Comparison of ENCODE assay signal across 11 cellular contexts in genomic region chr9:89277454-89277853, GRCh38. TPM values are rescaled to one million over a fixed set of nuclear protein-coding genes. Genes with fewer than 3 reads are reported as not detected.
DNase-seq lines count a peak whose midpoint lies in the region; ATAC-seq and TF ChIP-seq lines count a peak whose summit lies in the region.
"Had no signal": no experiment of that assay in that cellular context is flagged by ENCODE, and none has a peak within 500 bp of the region (broad histone marks: within the 10 kb centered on the region; RNA-seq: fewer than 3 reads in every experiment).

No MANE protein-coding gene starts in this region.

- H3K27ac Mint-ChIP-seq in CD14-positive monocyte: no peak overlapping the region
- H3K27ac Mint-ChIP-seq: GM23338 had no signal

- ATAC-seq in HG03280 (IDR thresholded peaks at IDR 0.05; ENCODE audit: unreplicated experiment): no peak
- ATAC-seq: GM23338 had no signal

- peaks cover 6% of the 10 kb centered on the region for H3K4me1 Mint-ChIP-seq in CD14-positive monocyte

- H3K27me3 Mint-ChIP-seq in CD14-positive monocyte (ENCODE audit: low read depth in 3 of 3): peaks cover 2 to 4% (median 2%) of the 10 kb centered on the region in 3 donors

- peaks cover 5 to 17% of the 10 kb centered on the region in 2 donors for H3K4me1 ChIP-seq in thyroid gland

- TF ChIP-seq POLR2A in thyroid gland (IDR thresholded peaks at IDR 0.05): no peak

- DNase-seq in activated T-cell treated with anti-CD3 and anti-CD28 coated beads for 4 hours (peak; percentile 11), NCI-H226 (peak; percentile 49), dedifferentiated amniotic fluid mesenchymal stem cell (ENCODE audit: extremely low spot score) (peak; percentile 24), thyroid gland (peak; percentile 64 to 69), CD14-positive monocyte (ENCODE audit: low spot score) (no peak), NCI-H1105 (lab: John Stamatoyannopoulos, UW) (no peak)
- no peak for DNase-seq in activated T-cell treated with anti-CD3 and anti-CD28 coated beads, Interleukin-2, amount 50 U/mL, for 1 hour
- DNase-seq: MV-4-11, uterus had no signal

- peaks cover 19 to 41% (median 37%) of the 10 kb centered on the region in 7 donors for H3K9me3 Mint-ChIP-seq in CD14-positive monocyte

- no peaks in the 10 kb centered on the region for H3K9me3 ChIP-seq in thyroid gland

- intact Hi-C loops in thyroid gland (cut with DNase I): loop anchor here (5.0 kb wide), 1 partner anchor 685 kb away; no protein-coding TSS in a partner anchor
- intact Hi-C loops in CD14-positive monocyte (cut with micrococcal nuclease): loop anchor here (5.0 kb wide), 2 partner anchors 680 to 685 kb away; no protein-coding TSS in a partner anchor

- peak overlapping the region in 2 of 3 donors; percentile 31 to 60 for H3K27ac ChIP-seq in thyroid gland
- H3K27ac ChIP-seq: uterus had no signal

- no peaks in the 10 kb centered on the region for H3K36me3 Mint-ChIP-seq in CD14-positive monocyte

- no peaks in the 10 kb centered on the region for H3K36me3 ChIP-seq in thyroid gland
- H3K36me3 ChIP-seq: uterus had no signal

- TF ChIP-seq CTCF in thyroid gland (IDR thresholded peaks at IDR 0.05) (no peak), CD14-positive monocyte (IDR thresholded peaks at IDR 0.05) (no peak)

- no peak overlapping the region for H3K4me3 ChIP-seq in thyroid gland (replicated peaks in 1 of 3)
- H3K4me3 ChIP-seq: GM23338, uterus had no signal

- no peak overlapping the region for H3K4me3 Mint-ChIP-seq in CD14-positive monocyte
- H3K4me3 Mint-ChIP-seq: GM23338 had no signal

- H3K27me3 ChIP-seq in thyroid gland: no peaks in the 10 kb centered on the region
- H3K27me3 ChIP-seq: uterus had no signal

RNA-seq across cellular contexts. Expression of gene CKS2, which starts 33.5 kb away (rescaled TPM):
- total RNA-seq in thyroid gland: 10 to 100 TPM in 2 of 4 donors, 1 to 10 TPM in 2; 2.8 to 16.3 (median 11.2) TPM
- polyA plus RNA-seq in CD14-positive monocyte: 10 to 100 TPM; 12.3 to 14.5 TPM

RNA-seq across cellular contexts. Expression of gene SECISBP2, which starts 40.8 kb away (rescaled TPM):
- 100 to 1,000 TPM in 1 of 4 donors, 10 to 100 TPM in 3; 77.1 to 110 (median 90.6) TPM for total RNA-seq in thyroid gland
- polyA plus RNA-seq in CD14-positive monocyte: 1 to 10 TPM; 8.6 to 9.8 TPM

Comparison
In these comparisons a context has a peak if more than half of its experiments do, and no peak if none do; other contexts are left out.
1. DNase-seq: peak in activated T-cell treated with anti-CD3 and anti-CD28 coated beads for 4 hours (single experiment), NCI-H226 (single experiment), dedifferentiated amniotic fluid mesenchymal stem cell (single experiment) and thyroid gland (2 of 2); none in activated T-cell treated with anti-CD3 and anti-CD28 coated beads, Interleukin-2, amount 50 U/mL, for 1 hour (single experiment), CD14-positive monocyte (single experiment) and NCI-H1105 (single experiment).